Comparison of ENCODE assay signal across 9 cellular contexts in the genomic region with DNA sequence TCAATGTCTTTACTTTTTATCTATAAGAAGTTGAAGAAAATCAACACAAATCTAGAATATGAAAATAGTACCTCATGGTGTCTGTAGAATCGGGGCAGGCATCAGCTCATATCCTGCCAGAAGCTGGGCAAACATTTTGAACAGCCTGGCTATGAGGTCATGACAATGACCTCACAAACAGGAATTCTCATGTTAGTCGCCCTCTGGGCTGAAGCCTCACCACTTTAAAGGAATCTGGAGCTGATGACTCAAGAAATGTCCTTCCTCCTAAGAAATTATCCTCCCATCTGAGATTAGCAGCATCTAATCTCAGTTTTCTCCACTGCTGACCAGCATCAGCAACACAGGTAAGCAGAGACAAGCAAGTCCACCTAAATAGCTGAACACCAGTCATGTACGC. TPM values are rescaled to one million over a fixed set of nuclear protein-coding genes. Genes with fewer than 3 reads are reported as not detected.
DNase-seq lines count a peak whose midpoint lies in the region; ATAC-seq and TF ChIP-seq lines count a peak whose summit lies in the region.
"Had no signal": no experiment of that assay in that cellular context is flagged by ENCODE, and none has a peak within 500 bp of the region (broad histone marks: within the 10 kb centered on the region; RNA-seq: fewer than 3 reads in every experiment).

No MANE protein-coding gene starts in this region.

- H3K4me3 ChIP-seq in kidney epithelial cell (ENCODE audit: low read depth, low read length) (no peak overlapping the region), suprapubic skin (no peak overlapping the region), upper lobe of right lung (no peak overlapping the region)

- H3K36me3 ChIP-seq in kidney epithelial cell (ENCODE audit: control insufficient read depth, insufficient read depth, low read length) (no peaks in the 10 kb centered on the region), suprapubic skin (no peaks in the 10 kb centered on the region), upper lobe of right lung (no peaks in the 10 kb centered on the region)

- no peak for TF ChIP-seq EP300 in suprapubic skin (IDR thresholded peaks at IDR 0.05)

- H3K27me3 ChIP-seq in kidney epithelial cell (ENCODE audit: control insufficient read depth, insufficient read depth, low read length) (no peaks in the 10 kb centered on the region), suprapubic skin (no peaks in the 10 kb centered on the region), upper lobe of right lung (no peaks in the 10 kb centered on the region)

- H3K27ac ChIP-seq in suprapubic skin (peak overlapping the region; percentile 54), upper lobe of right lung (no peak overlapping the region)

- no peaks in the 10 kb centered on the region for H3K27me3 Mint-ChIP-seq in activated T-cell treated with anti-CD3 and anti-CD28 coated beads, Interleukin-2, amount 50 U/mL, for 72 hours (ENCODE audit: low read depth)

- ATAC-seq in activated T-cell treated with anti-CD3 and anti-CD28 coated beads, Interleukin-2, amount 50 U/mL, for 72 hours (replicated peaks in 1 of 2): no peak
- no peak for ATAC-seq in GM21390 (IDR thresholded peaks at IDR 0.05; ENCODE audit: unreplicated experiment)
- no peak for ATAC-seq in upper lobe of right lung

- no peaks in the 10 kb centered on the region for H3K9me3 Mint-ChIP-seq in activated T-cell treated with anti-CD3 and anti-CD28 coated beads, Interleukin-2, amount 50 U/mL, for 72 hours
- H3K9me3 Mint-ChIP-seq: nephron had no signal

- no peak overlapping the region for H3K4me3 Mint-ChIP-seq in activated T-cell treated with anti-CD3 and anti-CD28 coated beads, Interleukin-2, amount 50 U/mL, for 72 hours
- H3K4me3 Mint-ChIP-seq: nephron had no signal

- no peak for TF ChIP-seq CTCF in kidney epithelial cell (IDR thresholded peaks at IDR 0.05; ENCODE audit: insufficient read depth, low read length, poor library complexity, severe bottlenecking)
- TF ChIP-seq CTCF in suprapubic skin (IDR thresholded peaks at IDR 0.05): no peak
- TF ChIP-seq CTCF in upper lobe of right lung (IDR thresholded peaks at IDR 0.05): no peak

- H3K36me3 Mint-ChIP-seq in activated T-cell treated with anti-CD3 and anti-CD28 coated beads, Interleukin-2, amount 50 U/mL, for 72 hours (ENCODE audit: insufficient read depth in 2 of 2): peaks cover 1 to 2% of the 10 kb centered on the region in 2 donors

- 69% methylated on average over 3 of the region's 3 CpGs for WGBS in suprapubic skin

- intact Hi-C loops in upper lobe of right lung (cut with DNase I): no loop called here

- peaks cover 24% of the 10 kb centered on the region for H3K4me1 ChIP-seq in suprapubic skin
- peaks cover 13% of the 10 kb centered on the region for H3K4me1 ChIP-seq in upper lobe of right lung

- peak overlapping the region; percentile 57 for H3K27ac Mint-ChIP-seq in activated T-cell treated with anti-CD3 and anti-CD28 coated beads, Interleukin-2, amount 50 U/mL, for 72 hours

- no peaks in the 10 kb centered on the region for H3K9me3 ChIP-seq in suprapubic skin
- H3K9me3 ChIP-seq in upper lobe of right lung: no peaks in the 10 kb centered on the region

- TF ChIP-seq POLR2A in suprapubic skin (IDR thresholded peaks at IDR 0.05): no peak

- no peak for DNase-seq in activated T-cell treated with anti-CD3 and anti-CD28 coated beads, Interleukin-2, amount 50 U/mL, for 72 hours
- no peak for DNase-seq in activated T-cell treated with anti-CD3 and anti-CD28 coated beads, Interleukin-2, amount 50 U/mL, for 1 hour
- DNase-seq in amniotic epithelial cell (ENCODE audit: low read depth): peak; percentile 80
- peak; percentile 38 for DNase-seq in kidney epithelial cell (ENCODE audit: low read depth)
- DNase-seq in suprapubic skin (ENCODE audit: low spot score in 2 of 2): no peak
- DNase-seq in GM19238 (ENCODE audit: insufficient read length, low spot score): no peak
- DNase-seq in upper lobe of right lung: no peak

- H3K4me1 Mint-ChIP-seq in activated T-cell treated with anti-CD3 and anti-CD28 coated beads, Interleukin-2, amount 50 U/mL, for 72 hours (ENCODE audit: low read depth): peaks cover 48% of the 10 kb centered on the region

RNA-seq across cellular contexts. Expression of gene CLIP1, which starts 27.1 kb away (rescaled TPM):
- 100 to 1,000 TPM in 1 of 2 donors, 10 to 100 TPM in 1; 87.3 to 108 TPM for total RNA-seq in activated T-cell treated with anti-CD3 and anti-CD28 coated beads, Interleukin-2, amount 50 U/mL, for 72 hours
- total RNA-seq in kidney epithelial cell: 58.2 and 58.7 TPM in 2 replicates
- total RNA-seq in suprapubic skin: 100 to 1,000 TPM; 107 to 170 (median 149) TPM
- total RNA-seq in upper lobe of right lung: 108 TPM

Comparison
In these comparisons a context has a peak if more than half of its experiments do, and no peak if none do; other contexts are left out.
1. DNase-seq: peak in amniotic epithelial cell (single experiment) and kidney epithelial cell (single experiment); none in activated T-cell treated with anti-CD3 and anti-CD28 coated beads, Interleukin-2, amount 50 U/mL, for 72 hours (0 of 2), activated T-cell treated with anti-CD3 and anti-CD28 coated beads, Interleukin-2, amount 50 U/mL, for 1 hour (single experiment), suprapubic skin (0 of 2), GM19238 (single experiment) and upper lobe of right lung (single experiment).